Comparison of ENCODE assay signal across 9 cellular contexts in genomic region chr5:6820851-6821479, GRCh38.
DNase-seq lines count a peak whose midpoint lies in the region; ATAC-seq and TF ChIP-seq lines count a peak whose summit lies in the region.
"Had no signal": no experiment of that assay in that cellular context is flagged by ENCODE, and none has a peak within 500 bp of the region (broad histone marks: within the 10 kb centered on the region; RNA-seq: fewer than 3 reads in every experiment).

No MANE protein-coding gene starts in this region.

- peak in 1 of 3 experiments; percentile 37 for TF ChIP-seq CTCF in esophagus muscularis mucosa (IDR thresholded peaks at IDR 0.05)
- peak; percentile 66 for TF ChIP-seq CTCF in smooth muscle cell (IDR thresholded peaks at IDR 0.05; ENCODE audit: borderline replicate concordance, insufficient read depth, poor library complexity, severe bottlenecking)

- no peaks in the 10 kb centered on the region for H3K4me1 ChIP-seq in esophagus muscularis mucosa
- peaks cover 6% of the 10 kb centered on the region for H3K4me1 ChIP-seq in smooth muscle cell (ENCODE audit: low read depth)

- peaks cover 3% of the 10 kb centered on the region for H3K4me1 Mint-ChIP-seq in activated CD4-positive, alpha-beta T cell treated with anti-CD3 and anti-CD28 coated beads, Interleukin-2, amount 10 ng/mL, durations not matched to agents 24 days and 14 days

- WGBS in esophagus muscularis mucosa = 28% methylated on average over 12 of the region's 12 CpGs
- WGBS in smooth muscle cell (ENCODE audit: low lambda C conversion rate) = 18% methylated on average over 12 of the region's 12 CpGs

- no peak overlapping the region for H3K4me2 ChIP-seq in smooth muscle cell
- H3K4me2 ChIP-seq: BLaER1 had no signal

- ATAC-seq in HG02642 (IDR thresholded peaks at IDR 0.05; ENCODE audit: poor library complexity, unreplicated experiment) = peak; percentile 46

- H3K27me3 Mint-ChIP-seq in activated CD4-positive, alpha-beta T cell treated with anti-CD3 and anti-CD28 coated beads, Interleukin-2, amount 10 ng/mL, durations not matched to agents 24 days and 14 days = peaks cover 35% of the 10 kb centered on the region

- no peaks in the 10 kb centered on the region for H4K20me1 ChIP-seq in smooth muscle cell (ENCODE audit: low read depth)
- H4K20me1 ChIP-seq: BLaER1 had no signal

- TF ChIP-seq POLR2A in esophagus muscularis mucosa (IDR thresholded peaks at IDR 0.05; ENCODE audit: low read depth) = no peak

- H3K27ac Mint-ChIP-seq in activated CD4-positive, alpha-beta T cell treated with anti-CD3 and anti-CD28 coated beads, Interleukin-2, amount 10 ng/mL, durations not matched to agents 24 days and 14 days = no peak overlapping the region

- no peak overlapping the region for H3K4me3 ChIP-seq in esophagus muscularis mucosa
- H3K4me3 ChIP-seq in smooth muscle cell = no peak overlapping the region
- H3K4me3 ChIP-seq: BLaER1 had no signal

- TF ChIP-seq EP300 in esophagus muscularis mucosa (IDR thresholded peaks at IDR 0.05) = no peak

- H3K27ac ChIP-seq in esophagus muscularis mucosa (replicated peaks in 1 of 4) = no peak overlapping the region
- no peak overlapping the region for H3K27ac ChIP-seq in smooth muscle cell (ENCODE audit: low read depth)
- H3K27ac ChIP-seq: BLaER1 had no signal

- H3K79me2 ChIP-seq in smooth muscle cell (ENCODE audit: low read depth) = no peaks in the 10 kb centered on the region

- H3K27me3 ChIP-seq in esophagus muscularis mucosa (peaks cover 0 to 48% (median 0%) of the 10 kb centered on the region in 4 donors), smooth muscle cell (ENCODE audit: low read depth) (no peaks in the 10 kb centered on the region)
- H3K27me3 ChIP-seq: BLaER1 had no signal

- H2AFZ ChIP-seq in smooth muscle cell (ENCODE audit: low read depth) = no peak overlapping the region

- no peaks in the 10 kb centered on the region for H3K36me3 Mint-ChIP-seq in activated CD4-positive, alpha-beta T cell treated with anti-CD3 and anti-CD28 coated beads, Interleukin-2, amount 10 ng/mL, durations not matched to agents 24 days and 14 days (ENCODE audit: low read depth)

- H3K9ac ChIP-seq in smooth muscle cell (ENCODE audit: low read depth) = no peak overlapping the region
- H3K9ac ChIP-seq: BLaER1 had no signal

- no peak overlapping the region for H3K4me3 Mint-ChIP-seq in activated CD4-positive, alpha-beta T cell treated with anti-CD3 and anti-CD28 coated beads, Interleukin-2, amount 10 ng/mL, durations not matched to agents 24 days and 14 days

- no peaks in the 10 kb centered on the region for H3F3A ChIP-seq in smooth muscle cell (ENCODE audit: low read depth)

- no peaks in the 10 kb centered on the region for H3K9me3 Mint-ChIP-seq in activated CD4-positive, alpha-beta T cell treated with anti-CD3 and anti-CD28 coated beads, Interleukin-2, amount 10 ng/mL, durations not matched to agents 24 days and 14 days

- H3K36me3 ChIP-seq in esophagus muscularis mucosa (no peaks in the 10 kb centered on the region), smooth muscle cell (ENCODE audit: low read depth) (no peaks in the 10 kb centered on the region)
- H3K36me3 ChIP-seq: BLaER1 had no signal

- peaks cover 0 to 16% (median 7%) of the 10 kb centered on the region in 4 donors for H3K9me3 ChIP-seq in esophagus muscularis mucosa
- peaks cover 10% of the 10 kb centered on the region for H3K9me3 ChIP-seq in smooth muscle cell (replicated peaks; ENCODE audit: low read depth)

- DNase-seq in NCI-H146 (lab: John Stamatoyannopoulos, UW) (peak; percentile 12), NCI-H146 treated with DMSO at 0.1 percent for 48 hours (lab: John Stamatoyannopoulos, UW; ENCODE audit: unreplicated experiment) (no peak), NCI-H446 treated with DMSO at 0.1 percent for 48 hours (lab: John Stamatoyannopoulos, UW) (peak; percentile 34), esophagus muscularis mucosa (ENCODE audit: extremely low spot score) (peak; percentile 45), smooth muscle cell (lab: John Stamatoyannopoulos, UW; ENCODE audit: unreplicated experiment) (no peak), mesenteric fat pad (ENCODE audit: low spot score) (no peak)
- peak; percentile 89 for DNase-seq in activated CD4-positive, alpha-beta T cell treated with anti-CD3 and anti-CD28 coated beads, Interleukin-2, amount 10 ng/mL, durations not matched to agents 24 days and 14 days

- intact Hi-C loops in activated CD4-positive, alpha-beta T cell treated with anti-CD3 and anti-CD28 coated beads, Interleukin-2, amount 10 ng/mL, durations not matched to agents 24 days and 14 days (cut with micrococcal nuclease) = loop anchor here (1.0 to 10.0 kb wide), 7 partner anchors 8 to 1396 kb away; partner anchors contain the start of genes CFAP90 and ICE1
- intact Hi-C loops in esophagus muscularis mucosa (cut with DNase I) = no loop called here

Comparison
In these comparisons a context has a peak if more than half of its experiments do, and no peak if none do; other contexts are left out.
1. DNase-seq: peak in NCI-H146 (single experiment), NCI-H446 treated with DMSO at 0.1 percent for 48 hours (single experiment), activated CD4-positive, alpha-beta T cell treated with anti-CD3 and anti-CD28 coated beads, Interleukin-2, amount 10 ng/mL, durations not matched to agents 24 days and 14 days (single experiment) and esophagus muscularis mucosa (single experiment); none in NCI-H146 treated with DMSO at 0.1 percent for 48 hours (single experiment), smooth muscle cell (single experiment) and mesenteric fat pad (single experiment).